ENCODE assay signal across 1 cellular context in genomic region chr1:46238835-46239234, GRCh38. TPM values are rescaled to one million over a fixed set of nuclear protein-coding genes. Genes with fewer than 3 reads are reported as not detected.
"Had no signal": no experiment of that assay in that cellular context is flagged by ENCODE, and none has a peak within 500 bp of the region (broad histone marks: within the 10 kb centered on the region; RNA-seq: fewer than 3 reads in every experiment).

No MANE protein-coding gene starts in this region.

RNA-seq across cellular contexts. Expression of gene LURAP1, which starts 35.7 kb away (rescaled TPM):
- total RNA-seq: natural killer cell treated with Interleukin-12 subunit alpha and Interleukin-12 subunit beta and Interleukin-15 and Interleukin-18, amount 100 ng/mL, for 72 hours had no signal
